10 cellular contexts compared by ENCODE assay signal in the genomic region with DNA sequence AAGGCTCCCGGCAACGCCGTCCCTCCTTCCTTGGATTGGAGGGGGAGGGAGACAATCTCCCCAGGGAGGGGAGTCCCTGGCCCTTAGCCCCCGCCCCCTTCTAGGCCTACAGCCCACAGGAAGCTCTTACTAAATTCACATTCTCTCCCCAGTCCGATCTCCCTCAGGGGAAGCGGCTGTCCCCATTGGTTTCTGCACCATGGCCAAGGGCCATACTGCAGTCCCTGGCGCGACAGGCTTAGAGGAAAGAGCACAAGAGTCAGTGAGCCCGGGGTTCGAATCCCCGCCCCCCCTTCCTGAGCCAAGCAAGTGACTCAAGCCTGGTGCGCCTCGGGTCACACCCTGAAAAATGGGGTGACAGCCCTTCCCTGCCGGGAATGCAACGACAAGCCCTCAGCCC. TPM values are rescaled to one million over a fixed set of nuclear protein-coding genes. Genes with fewer than 3 reads are reported as not detected.
DNase-seq lines count a peak whose midpoint lies in the region; ATAC-seq and TF ChIP-seq lines count a peak whose summit lies in the region.
"Had no signal": no experiment of that assay in that cellular context is flagged by ENCODE, and none has a peak within 500 bp of the region (broad histone marks: within the 10 kb centered on the region; RNA-seq: fewer than 3 reads in every experiment).

No MANE protein-coding gene starts in this region.

- no peaks in the 10 kb centered on the region for H3K36me3 Mint-ChIP-seq in naive thymus-derived CD8-positive, alpha-beta T cell

- CTCF ChIA-PET in HEK293 (lab: Yijun Ruan, JAX) = interaction anchor here (1.9 kb wide), 1 partner anchor 19 kb away, joined by 6 read pairs; no protein-coding TSS in a partner anchor

- TF ChIP-seq CTCF in HEK293 (tag by site-specific recombination; IDR thresholded peaks at IDR 0.05) = no peak
- TF ChIP-seq CTCF in coronary artery (IDR thresholded peaks at IDR 0.05) = no peak

- H3K4me3 Mint-ChIP-seq in naive thymus-derived CD8-positive, alpha-beta T cell = peak overlapping the region; percentile 52 to 100 (median 66)

- peak overlapping the region; percentile 100 for H3K4me2 ChIP-seq in BLaER1

- peaks cover 14% of the 10 kb centered on the region for H4K20me1 ChIP-seq in BLaER1

- peaks cover 0 to 19% (median 4%) of the 10 kb centered on the region in 5 donors for H3K27me3 Mint-ChIP-seq in naive thymus-derived CD8-positive, alpha-beta T cell

- POLR2A ChIA-PET in HEK293 (lab: Yijun Ruan, JAX) = no interaction called here
- POLR2A ChIA-PET in naive thymus-derived CD8-positive, alpha-beta T cell (lab: Charles Lee) = interaction anchor here (0.6 kb wide), 1 partner anchor 49 kb away, joined by 4 read pairs; no protein-coding TSS in a partner anchor

- no peaks in the 10 kb centered on the region for H3K36me3 ChIP-seq in BLaER1
- H3K36me3 ChIP-seq in HEK293 (ENCODE audit: control insufficient read depth in 2 of 2, insufficient read depth in 1 of 2, low read length in 2 of 2) = no peaks in the 10 kb centered on the region

- H3K27ac ChIP-seq in BLaER1 (no peak overlapping the region), HEK293 (ENCODE audit: extremely low read depth, low read depth, low read length) (no peak overlapping the region), coronary artery (no peak overlapping the region)
- H3K27ac ChIP-seq: KMS-11 had no signal

- H3K4me3 ChIP-seq in BLaER1 (peak overlapping the region; percentile 75), HEK293 (ENCODE audit: low read depth, low read length) (no peak overlapping the region), coronary artery (peak overlapping the region; percentile 75)

- H3K27ac Mint-ChIP-seq in naive thymus-derived CD8-positive, alpha-beta T cell = peak overlapping the region in 2 of 10 donors; percentile 14 to 56

- H3K9me3 ChIP-seq in BLaER1 (no peaks in the 10 kb centered on the region), HEK293 (ENCODE audit: control insufficient read depth, insufficient read depth, low read depth, low read length) (no peaks in the 10 kb centered on the region)

- peaks cover 10 to 23% (median 20%) of the 10 kb centered on the region in 4 donors for H3K4me1 Mint-ChIP-seq in naive thymus-derived CD8-positive, alpha-beta T cell

- DNase-seq in coronary artery (ENCODE audit: low spot score) = peak; percentile 83
- peak in 1 of 10 donors; percentile 6 for DNase-seq in naive thymus-derived CD8-positive, alpha-beta T cell
- DNase-seq in dedifferentiated amniotic fluid mesenchymal stem cell (ENCODE audit: extremely low spot score) = no peak
- no peak for DNase-seq in DMS114 treated with DMSO at 0.1 percent for 48 hours (lab: John Stamatoyannopoulos, UW; ENCODE audit: unreplicated experiment)
- DNase-seq: stimulated activated CD8-positive, alpha-beta memory T cell treated with anti-CD3 and anti-CD28 coated beads, Interleukin-4, amount 100 ng/mL, for 48 hours had no signal

- no peak for ATAC-seq in naive thymus-derived CD8-positive, alpha-beta T cell
- ATAC-seq in HG03442 (IDR thresholded peaks at IDR 0.05; ENCODE audit: unreplicated experiment) (no peak), GM21723 (IDR thresholded peaks at IDR 0.05; ENCODE audit: unreplicated experiment) (no peak)

- H3K9ac ChIP-seq in BLaER1 = no peak overlapping the region
- H3K9ac ChIP-seq: KMS-11 had no signal

- H3K27me3 ChIP-seq in BLaER1 = peaks cover 40% of the 10 kb centered on the region

- H3K9me3 Mint-ChIP-seq in naive thymus-derived CD8-positive, alpha-beta T cell = no peaks in the 10 kb centered on the region

- peaks cover 50% of the 10 kb centered on the region for H3K4me1 ChIP-seq in BLaER1
- no peaks in the 10 kb centered on the region for H3K4me1 ChIP-seq in HEK293 (ENCODE audit: control insufficient read depth, insufficient read depth, low read length)

TF ChIP-seq in HEK293, 187 proteins besides CTCF, POLR2A, EP300 and RAD21:
- TF ChIP-seq ZNF394 (tag by site-specific recombination; IDR thresholded peaks at IDR 0.05; ENCODE audit: borderline replicate concordance) (peak; percentile 30; the same call in 1 of the 2 replicates), ZNF785 (tag by site-specific recombination; IDR thresholded peaks at IDR 0.05) (no peak)
TF ChIP-seq in HEK293: peak in this region for 1.

RNA-seq across cellular contexts. Expression of gene ABLIM2, which starts 1.1 kb away (rescaled TPM):
- total RNA-seq in naive thymus-derived CD8-positive, alpha-beta T cell = 1 to 10 TPM; 4.4 to 4.9 TPM
- 1 to 10 TPM in 1 of 3 donors, under 1 TPM in 2; 0.47 to 2.4 (median 0.57) TPM for polyA plus RNA-seq in naive thymus-derived CD8-positive, alpha-beta T cell

RNA-seq across cellular contexts. Expression of gene SH3TC1, which starts 41.6 kb away (rescaled TPM):
- total RNA-seq in naive thymus-derived CD8-positive, alpha-beta T cell = 10 to 100 TPM; 14.6 to 17.4 TPM
- 1 to 10 TPM; 3.7 to 6.5 (median 5.1) TPM for polyA plus RNA-seq in naive thymus-derived CD8-positive, alpha-beta T cell
